8 cellular contexts compared by ENCODE assay signal in genomic region chr17:82751171-82751570, GRCh38. TPM values are rescaled to one million over a fixed set of nuclear protein-coding genes. Genes with fewer than 3 reads are reported as not detected.
A peak's percentile ranks its signal among the peaks of the same experiment; 100 is the strongest.
DNase-seq lines count a peak whose midpoint lies in the region; TF ChIP-seq lines count a peak whose summit lies in the region.

No MANE protein-coding gene starts in this region.

- peaks cover 2 to 6% of the 10 kb centered on the region in 2 donors for H3K4me1 ChIP-seq in breast epithelium
- H3K4me1 ChIP-seq in iPS-15b (ENCODE audit: control insufficient read depth, insufficient read depth, low read length): peaks cover 11% of the 10 kb centered on the region
- peaks cover 0 to 14% (median 13%) of the 10 kb centered on the region in 5 donors for H3K4me1 ChIP-seq in subcutaneous abdominal adipose tissue (ENCODE audit: control insufficient read depth in 5 of 5, insufficient read depth in 5 of 5, low read length in 5 of 5)

- H3K36me3 ChIP-seq in breast epithelium: no peaks in the 10 kb centered on the region
- peaks cover 9% of the 10 kb centered on the region for H3K36me3 ChIP-seq in iPS-15b (ENCODE audit: control insufficient read depth, insufficient read depth, low read length)
- peaks cover 0 to 5% (median 0%) of the 10 kb centered on the region in 5 donors for H3K36me3 ChIP-seq in subcutaneous abdominal adipose tissue (ENCODE audit: control insufficient read depth in 5 of 5, insufficient read depth in 5 of 5, low read length in 5 of 5)

- H3K36me3 Mint-ChIP-seq in MCF 10A (ENCODE audit: insufficient read depth, unreplicated experiment): no peaks in the 10 kb centered on the region

- H3K9me3 ChIP-seq in breast epithelium: peaks cover 0 to 4% of the 10 kb centered on the region in 2 donors
- no peaks in the 10 kb centered on the region for H3K9me3 ChIP-seq in iPS-15b (ENCODE audit: control insufficient read depth, insufficient read depth, low read length)
- H3K9me3 ChIP-seq in subcutaneous abdominal adipose tissue (ENCODE audit: control insufficient read depth in 5 of 5, low read length in 5 of 5): peaks cover 0 to 5% (median 2%) of the 10 kb centered on the region in 5 donors

- no peaks in the 10 kb centered on the region for H3K27me3 ChIP-seq in breast epithelium
- H3K27me3 ChIP-seq in iPS-15b (ENCODE audit: control insufficient read depth, insufficient read depth, low read length): peaks cover 5% of the 10 kb centered on the region
- H3K27me3 ChIP-seq in subcutaneous abdominal adipose tissue (ENCODE audit: control insufficient read depth in 5 of 5, insufficient read depth in 4 of 5, low read length in 5 of 5): no peaks in the 10 kb centered on the region

- intact Hi-C loops in breast epithelium (cut with DNase I; ENCODE audit: low total_unique reads) (no loop called here), MCF 10A (cut with micrococcal nuclease) (no loop called here)

- H3K27ac ChIP-seq in breast epithelium (peak overlapping the region; percentile 84 to 90), RWPE1 (peak overlapping the region; percentile 93), subcutaneous abdominal adipose tissue (ENCODE audit: low read depth, low read length) (no peak overlapping the region)

- no peak overlapping the region for H3K27ac Mint-ChIP-seq in MCF 10A (ENCODE audit: low read depth, unreplicated experiment)

- H3K4me3 Mint-ChIP-seq in MCF 10A (ENCODE audit: unreplicated experiment): no peak overlapping the region

- no peak overlapping the region for H3K9ac ChIP-seq in iPS-15b (ENCODE audit: low read depth, low read length)
- no peak overlapping the region for H3K9ac ChIP-seq in subcutaneous abdominal adipose tissue (ENCODE audit: low read length in 5 of 5)

- POLR2A ChIA-PET in MCF 10A (lab: Yijun Ruan, JAX) (no interaction called here), RWPE1 (lab: Yijun Ruan, JAX; ENCODE audit: low non-redundant PET) (no interaction called here)

- no peaks in the 10 kb centered on the region for H3K9me3 Mint-ChIP-seq in MCF 10A (ENCODE audit: unreplicated experiment)

- H3K27me3 Mint-ChIP-seq in MCF 10A (ENCODE audit: insufficient read depth, unreplicated experiment): no peaks in the 10 kb centered on the region

- no peak for DNase-seq in breast epithelium (ENCODE audit: low spot score in 2 of 2)
- no peak for DNase-seq in MCF 10A (ENCODE audit: unreplicated experiment)
- peak; percentile 21 for DNase-seq in RWPE1 (ENCODE audit: low spot score)
- no peak for DNase-seq in NK-92 treated with Interleukin-12 subunit alpha and Interleukin-12 subunit beta, amount 100 ng/mL, for 24 hours (lab: John Stamatoyannopoulos, UW)
- DNase-seq in NCI-H2081 (lab: John Stamatoyannopoulos, UW): no peak
- DNase-seq in NCI-H524 (lab: John Stamatoyannopoulos, UW): no peak

- H3K4me3 ChIP-seq in breast epithelium (peak overlapping the region; percentile 67 to 92 (median 78)), iPS-15b (ENCODE audit: low read depth, low read length) (peak overlapping the region; percentile 30), subcutaneous abdominal adipose tissue (ENCODE audit: low read depth in 1 of 5, low read length in 5 of 5) (peak overlapping the region in 4 of 5 donors; percentile 55 to 62 (median 60))

- CTCF ChIA-PET in MCF 10A (lab: Yijun Ruan, JAX): no interaction called here
- CTCF ChIA-PET in RWPE1 (lab: Yijun Ruan, JAX): no interaction called here

- TF ChIP-seq CTCF in breast epithelium (IDR thresholded peaks at IDR 0.05) (no peak), MCF 10A (IDR thresholded peaks at IDR 0.05; ENCODE audit: unreplicated experiment) (no peak), RWPE1 (conservative IDR thresholded peaks at IDR 0.05; ENCODE audit: low read depth) (no peak)

- no peak for TF ChIP-seq POLR2A in breast epithelium (IDR thresholded peaks at IDR 0.05)

- no TSS peak for BruUV-seq in MCF 10A (replicated peaks; lab: Mats Ljungman, UMichigan)

- no peaks in the 10 kb centered on the region for H3K4me1 Mint-ChIP-seq in MCF 10A (ENCODE audit: insufficient read depth, unreplicated experiment)

RNA-seq across cellular contexts. Expression of gene TBCD, which starts 0.7 kb away (rescaled TPM):
- total RNA-seq in breast epithelium (10 to 100 TPM; 45.4 to 65.9 (median 53.3) TPM), MCF 10A (2022) (66.8 and 76.2 TPM in 2 replicates)

RNA-seq across cellular contexts. Expression of gene FN3K, which starts 15.8 kb away (rescaled TPM):
- total RNA-seq in breast epithelium (1 to 10 TPM; 4.5 to 9.4 (median 7.2) TPM), MCF 10A (2022) (1.3 and 4.0 TPM in 2 replicates)

RNA-seq across cellular contexts. Expression of gene FN3KRP, which starts 34.7 kb away (rescaled TPM):
- 10 to 100 TPM; 10.4 to 22.1 (median 18.0) TPM for total RNA-seq in breast epithelium
- 21.5 and 24.4 TPM in 2 replicates for total RNA-seq in MCF 10A (2022)

RNA-seq across cellular contexts. Expression of gene RAB40B, which starts 52.7 kb away (rescaled TPM):
- total RNA-seq in breast epithelium (10 to 100 TPM in 2 of 3 donors, 1 to 10 TPM in 1; 8.8 to 25.6 (median 12.8) TPM), MCF 10A (2022) (5.9 and 6.3 TPM in 2 replicates)
